8 cellular contexts compared by ENCODE assay signal in the genomic region with DNA sequence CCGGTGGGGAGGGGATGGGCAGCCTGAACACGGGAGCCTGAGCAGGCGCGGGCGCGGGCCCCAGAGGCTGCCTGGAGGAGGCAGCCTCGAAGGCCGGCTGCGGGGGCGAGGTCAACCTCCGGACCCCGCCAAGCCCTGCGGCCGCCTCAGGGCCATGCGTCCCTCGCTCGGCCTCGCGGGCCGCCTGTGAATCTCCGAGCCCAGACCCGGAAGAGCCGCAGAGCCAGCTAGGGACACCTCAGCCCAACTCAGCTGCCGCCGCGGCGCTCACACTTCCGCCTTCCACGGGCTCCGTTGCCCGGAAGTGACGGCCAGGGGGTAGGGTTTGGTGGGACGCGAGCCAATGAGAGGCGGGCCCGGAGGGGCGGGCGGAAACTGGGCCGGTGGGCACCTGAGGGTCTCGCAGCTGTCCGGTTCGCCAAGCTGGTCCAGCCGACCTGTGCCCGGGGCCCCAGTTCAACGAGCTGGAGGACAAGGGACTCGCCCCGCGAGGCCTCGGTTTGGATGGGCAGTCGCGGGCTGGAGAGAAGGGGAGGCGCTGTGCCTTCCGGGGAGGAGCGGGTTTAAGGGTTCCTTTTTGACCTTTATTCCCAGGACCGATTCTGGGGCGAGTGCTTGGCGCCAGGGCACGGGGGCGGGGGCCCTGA. TPM values are rescaled to one million over a fixed set of nuclear protein-coding genes. Genes with fewer than 3 reads are reported as not detected.
DNase-seq lines count a peak whose midpoint lies in the region; ATAC-seq and TF ChIP-seq lines count a peak whose summit lies in the region.

A gene (minus strand): TSS at position 277 of the 647 bp plus-strand sequence. CDS start 386 bp downstream, outside the sequence.

- H3K27ac ChIP-seq in parathyroid adenoma (peak within 1 kb of the TSS; percentile 78), thyroid gland (peak within 1 kb of the TSS; percentile 90 to 97 (median 94))

- H2AFZ ChIP-seq in parathyroid adenoma = peak within 1 kb of the TSS; percentile 95

- peak within 1 kb of the TSS; percentile 79 for H3K9ac ChIP-seq in parathyroid adenoma

- H3K79me2 ChIP-seq in parathyroid adenoma = peaks cover 10% of the 10 kb centered on the region

- WGBS in thyroid gland, 2 donors = 0 to 1% methylated on average over 32 to 43 of the region's 59 CpGs

- H3K4me1 ChIP-seq in parathyroid adenoma (peaks cover 4% of the 10 kb centered on the region), thyroid gland (peaks cover 18 to 33% of the 10 kb centered on the region in 2 donors)

- peak; percentile 6 for TF ChIP-seq CTCF in GM12864 (IDR thresholded peaks at IDR 0.05; ENCODE audit: low read depth, low read length, missing control alignments)
- no peak for TF ChIP-seq CTCF in parathyroid adenoma (IDR thresholded peaks at IDR 0.05)
- TF ChIP-seq CTCF in thyroid gland (IDR thresholded peaks at IDR 0.05) = no peak

- H3K36me3 ChIP-seq in parathyroid adenoma (ENCODE audit: control insufficient read depth, insufficient read depth, low read length) (no peaks in the 10 kb centered on the region), thyroid gland (no peaks in the 10 kb centered on the region)

- peak; percentile 86 for ATAC-seq in HG02571 (IDR thresholded peaks at IDR 0.05; ENCODE audit: unreplicated experiment)
- peak; percentile 91 for ATAC-seq in Right ventricle myocardium inferior

- DNase-seq in GM12864 (ENCODE audit: low read depth) (peak; percentile 65), NCI-H1092 treated with DMSO at 0.1 percent for 48 hours (lab: John Stamatoyannopoulos, UW) (peak; percentile 85), SW480 (ENCODE audit: low spot score) (peak; percentile 86), Right ventricle myocardium inferior (ENCODE audit: missing footprints) (peak; percentile 97), thyroid gland (peak; percentile 89 to 93)
- DNase-seq in activated naive CD8-positive, alpha-beta T cell treated with anti-CD3 and anti-CD28 coated beads, Interleukin-2, amount 50 U/mL, for 16 hours (ENCODE audit: low read depth, low spot score) = peak; percentile 90

- TF ChIP-seq POLR2A in thyroid gland (IDR thresholded peaks at IDR 0.05) = peak; percentile 81 to 95

- intact Hi-C loops in Right ventricle myocardium inferior (cut with DNase I) (loop anchor here (2.0 to 5.0 kb wide), 2 partner anchors 100 to 187 kb away; a partner anchor contains a TSS), thyroid gland (cut with DNase I) (no loop called here)

- peak within 1 kb of the TSS; percentile 93 for H3K4me2 ChIP-seq in parathyroid adenoma (ENCODE audit: low read length)

- H3K4me3 ChIP-seq in GM12864 (ENCODE audit: low read depth, low read length) (peak within 1 kb of the TSS; percentile 89), parathyroid adenoma (ENCODE audit: low read depth, low read length) (peak within 1 kb of the TSS; percentile 98), thyroid gland (replicated peaks in 1 of 3) (peak within 1 kb of the TSS; percentile 91 to 99 (median 97))

- no peaks in the 10 kb centered on the region for H3K9me3 ChIP-seq in parathyroid adenoma (ENCODE audit: control insufficient read depth, low read length)
- H3K9me3 ChIP-seq in thyroid gland = no peaks in the 10 kb centered on the region

- H3K27me3 ChIP-seq in parathyroid adenoma (ENCODE audit: control insufficient read depth, insufficient read depth, low read length) (no peaks in the 10 kb centered on the region), thyroid gland (no peaks in the 10 kb centered on the region)

RNA-seq across cellular contexts. Expression of the gene that starts here (rescaled TPM):
- total RNA-seq in Right ventricle myocardium inferior (44.6 TPM), thyroid gland (100 to 1,000 TPM in 3 of 4 donors, 10 to 100 TPM in 1; 81.8 to 140 (median 121) TPM)

Comparison
In these comparisons a context has a peak if more than half of its experiments do, and no peak if none do; other contexts are left out.
1. Peak in every context shown above with its lines: DNase-seq, ATAC-seq, H3K4me3 ChIP-seq and H3K27ac ChIP-seq.